In the genomic region with DNA sequence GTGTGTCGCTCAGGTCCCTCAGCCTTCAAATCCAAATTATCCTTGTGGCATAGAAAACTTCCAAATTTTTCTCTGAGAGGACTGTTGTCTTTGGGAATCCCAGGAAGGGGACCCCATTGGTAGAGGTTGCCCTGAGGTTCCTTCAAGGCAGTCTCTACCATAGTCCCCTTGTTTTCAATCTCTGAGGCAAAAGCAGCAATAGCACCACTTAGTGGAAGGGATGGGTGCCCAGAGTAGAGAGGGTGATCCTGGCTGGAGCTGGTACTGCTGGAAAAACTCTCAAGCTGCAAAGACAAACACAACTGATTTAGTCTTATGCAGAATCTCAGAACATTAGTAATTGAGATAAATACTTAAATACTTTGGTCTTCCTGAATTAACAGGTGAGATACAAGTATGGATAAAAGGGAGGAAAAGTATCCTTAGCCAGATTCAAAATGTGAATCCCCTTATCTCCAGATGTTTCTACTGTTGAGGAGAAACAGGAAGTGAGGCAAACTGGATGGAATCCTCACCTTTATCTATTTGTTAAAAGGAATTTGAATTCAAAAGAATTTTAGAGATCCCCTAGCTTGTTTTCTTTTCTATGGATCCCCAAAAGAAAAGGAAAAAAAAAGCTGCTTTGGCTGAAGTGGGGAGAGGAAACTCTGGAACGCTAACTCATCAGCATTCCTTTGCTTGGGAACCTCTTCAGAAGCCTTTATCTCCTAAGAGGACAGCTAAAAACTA, we compare ENCODE assay signal across 1 cellular context.
TF ChIP-seq lines count a peak whose summit lies in the region.

No MANE protein-coding gene starts in this region.

TF ChIP-seq in GM23338, 12 proteins besides CTCF, POLR2A, EP300 and RAD21 (continued from another document):
- TF ChIP-seq, protein P1, sequence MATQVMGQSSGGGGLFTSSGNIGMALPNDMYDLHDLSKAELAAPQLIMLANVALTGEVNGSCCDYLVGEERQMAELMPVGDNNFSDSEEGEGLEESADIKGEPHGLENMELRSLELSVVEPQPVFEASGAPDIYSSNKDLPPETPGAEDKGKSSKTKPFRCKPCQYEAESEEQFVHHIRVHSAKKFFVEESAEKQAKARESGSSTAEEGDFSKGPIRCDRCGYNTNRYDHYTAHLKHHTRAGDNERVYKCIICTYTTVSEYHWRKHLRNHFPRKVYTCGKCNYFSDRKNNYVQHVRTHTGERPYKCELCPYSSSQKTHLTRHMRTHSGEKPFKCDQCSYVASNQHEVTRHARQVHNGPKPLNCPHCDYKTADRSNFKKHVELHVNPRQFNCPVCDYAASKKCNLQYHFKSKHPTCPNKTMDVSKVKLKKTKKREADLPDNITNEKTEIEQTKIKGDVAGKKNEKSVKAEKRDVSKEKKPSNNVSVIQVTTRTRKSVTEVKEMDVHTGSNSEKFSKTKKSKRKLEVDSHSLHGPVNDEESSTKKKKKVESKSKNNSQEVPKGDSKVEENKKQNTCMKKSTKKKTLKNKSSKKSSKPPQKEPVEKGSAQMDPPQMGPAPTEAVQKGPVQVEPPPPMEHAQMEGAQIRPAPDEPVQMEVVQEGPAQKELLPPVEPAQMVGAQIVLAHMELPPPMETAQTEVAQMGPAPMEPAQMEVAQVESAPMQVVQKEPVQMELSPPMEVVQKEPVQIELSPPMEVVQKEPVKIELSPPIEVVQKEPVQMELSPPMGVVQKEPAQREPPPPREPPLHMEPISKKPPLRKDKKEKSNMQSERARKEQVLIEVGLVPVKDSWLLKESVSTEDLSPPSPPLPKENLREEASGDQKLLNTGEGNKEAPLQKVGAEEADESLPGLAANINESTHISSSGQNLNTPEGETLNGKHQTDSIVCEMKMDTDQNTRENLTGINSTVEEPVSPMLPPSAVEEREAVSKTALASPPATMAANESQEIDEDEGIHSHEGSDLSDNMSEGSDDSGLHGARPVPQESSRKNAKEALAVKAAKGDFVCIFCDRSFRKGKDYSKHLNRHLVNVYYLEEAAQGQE (IDR thresholded peaks at IDR 0.05; ENCODE audit: unreplicated experiment): no peak
- no peak for TF ChIP-seq STAT1 (IDR thresholded peaks at IDR 0.05; ENCODE audit: unreplicated experiment)
